Comparison of ENCODE assay signal across 8 cellular contexts in the genomic region with DNA sequence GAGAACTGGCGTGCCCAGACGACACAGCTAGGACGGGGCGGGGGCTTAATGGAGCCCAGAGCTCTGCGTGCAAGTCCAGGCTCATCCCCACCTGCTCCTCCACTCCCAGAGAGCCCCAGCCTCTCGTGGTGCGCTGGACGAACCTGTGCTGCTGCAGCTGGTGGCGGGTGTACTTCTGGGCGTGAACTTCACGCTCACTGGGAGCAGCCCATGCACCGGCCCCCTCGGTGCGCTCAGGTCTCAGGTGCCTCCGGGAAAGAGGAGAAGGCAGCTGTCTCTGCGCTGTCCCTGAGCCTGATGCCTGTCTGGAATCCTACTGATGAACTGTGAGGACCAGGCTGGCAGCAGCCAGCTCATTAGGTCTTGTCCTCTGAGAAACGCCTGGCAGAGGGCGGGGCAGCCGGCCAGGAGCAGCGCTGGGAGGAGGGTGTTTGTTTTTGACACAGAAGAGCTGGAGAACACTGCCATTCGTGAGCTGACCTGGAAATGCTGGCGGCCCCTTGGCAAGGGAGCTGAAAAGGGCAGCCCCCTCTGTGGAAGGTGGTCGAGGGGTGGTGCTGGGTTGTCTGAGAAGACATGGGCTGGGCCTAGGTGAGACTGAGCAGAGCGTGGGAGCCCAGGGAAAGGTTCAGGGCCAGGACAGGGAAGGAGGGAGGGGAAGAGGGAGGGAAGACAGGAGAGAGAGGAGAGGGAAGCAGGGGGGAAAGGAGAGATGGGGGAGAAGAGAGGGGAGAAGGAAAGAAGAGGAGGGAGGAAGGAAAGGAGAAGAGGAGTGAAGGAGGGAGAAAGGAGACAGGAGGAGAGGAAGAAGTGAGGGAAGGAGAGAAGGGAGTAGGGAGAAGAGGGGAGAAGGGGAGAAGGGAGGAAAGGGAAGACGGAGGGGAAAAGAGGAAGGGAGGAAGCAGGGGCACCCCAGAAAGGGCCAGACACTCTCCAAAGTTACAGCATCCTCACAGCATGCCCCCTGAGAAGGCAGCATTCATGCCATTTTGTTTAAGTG. TPM values are rescaled to one million over a fixed set of nuclear protein-coding genes. Genes with fewer than 3 reads are reported as not detected.
DNase-seq lines count a peak whose midpoint lies in the region; ATAC-seq and TF ChIP-seq lines count a peak whose summit lies in the region.

No MANE protein-coding gene starts in this region.

- no peaks in the 10 kb centered on the region for H3K9me2 ChIP-seq in PC-3 (replicated peaks; ENCODE audit: low read length)

- intact Hi-C loops in PC-3 (cut with micrococcal nuclease): loop anchor here (2.0 kb wide), 1 partner anchor 31 kb away; no protein-coding TSS in a partner anchor
- intact Hi-C loops in stomach (cut with DNase I; ENCODE audit: low total_unique reads): no loop called here
- intact Hi-C loops in activated T-helper 1 cell treated with anti-CD3 and anti-CD28 coated beads, Interleukin-12 subunit alpha, Interleukin-12 subunit beta, Interleukin-2, Interleukin-4 antibody, amounts not matched to agents 30 ng/mL and 10 ng/mL and 1 ng/mL, durations not matched to agents 14 hours and 24 hours and 36 hours (cut with micrococcal nuclease): no loop called here

- H3F3A ChIP-seq in PC-3 (ENCODE audit: low read length, unreplicated experiment): no peaks in the 10 kb centered on the region

- H3K4me3 Mint-ChIP-seq in activated T-helper 1 cell treated with anti-CD3 and anti-CD28 coated beads, Interleukin-12 subunit alpha, Interleukin-12 subunit beta, Interleukin-2, Interleukin-4 antibody, amounts not matched to agents 30 ng/mL and 10 ng/mL and 1 ng/mL, durations not matched to agents 14 hours and 24 hours and 36 hours: no peak overlapping the region

- H3K27me3 ChIP-seq in PC-3 (ENCODE audit: low read length): no peaks in the 10 kb centered on the region
- H3K27me3 ChIP-seq in iPS-18a (ENCODE audit: control insufficient read depth, insufficient read depth, low read length): peaks cover 22% of the 10 kb centered on the region
- no peaks in the 10 kb centered on the region for H3K27me3 ChIP-seq in stomach
- H3K27me3 ChIP-seq in effector memory CD4-positive, alpha-beta T cell (replicated peaks; ENCODE audit: control insufficient read depth, insufficient read depth, low read length, poor library complexity, severe bottlenecking): no peaks in the 10 kb centered on the region

- TF ChIP-seq CTCF in PC-3 (conservative IDR thresholded peaks at IDR 0.05; ENCODE audit: low read depth, low read length) (no peak), stomach (IDR thresholded peaks at IDR 0.05) (no peak)

- peaks cover 21% of the 10 kb centered on the region for H3K4me1 ChIP-seq in PC-3 (ENCODE audit: insufficient read depth, low read length)
- peaks cover 21% of the 10 kb centered on the region for H3K4me1 ChIP-seq in iPS-18a (ENCODE audit: control insufficient read depth, low read depth, low read length)
- peaks cover 27 to 54% (median 42%) of the 10 kb centered on the region in 4 donors for H3K4me1 ChIP-seq in stomach
- H3K4me1 ChIP-seq in effector memory CD4-positive, alpha-beta T cell (ENCODE audit: control insufficient read depth, insufficient read depth, low read length, poor library complexity, severe bottlenecking): no peaks in the 10 kb centered on the region

- no peaks in the 10 kb centered on the region for H3K4me1 Mint-ChIP-seq in activated T-helper 1 cell treated with anti-CD3 and anti-CD28 coated beads, Interleukin-12 subunit alpha, Interleukin-12 subunit beta, Interleukin-2, Interleukin-4 antibody, amounts not matched to agents 30 ng/mL and 10 ng/mL and 1 ng/mL, durations not matched to agents 14 hours and 24 hours and 36 hours (ENCODE audit: low read depth)

- H3K27ac ChIP-seq in PC-3 (ENCODE audit: low read length) (0 out of 2 replicates have a peak overlapping the region, but pooled peaks have one; percentile 14), iPS-18a (ENCODE audit: low read length) (no peak overlapping the region), stomach (peak overlapping the region in 3 of 5 donors; percentile 47 to 65 (median 61))
- no peak overlapping the region for H3K27ac ChIP-seq in effector memory CD4-positive, alpha-beta T cell (ENCODE audit: insufficient read depth, low read length, poor library complexity, severe bottlenecking)

- CTCF ChIA-PET in PC-3 (lab: Charles Lee): interaction anchor here (0.6 kb wide), 3 partner anchors 52 to 334 kb away, joined by 3 to 9 read pairs (median 3); no protein-coding TSS in a partner anchor

- no peaks in the 10 kb centered on the region for H3K79me2 ChIP-seq in PC-3 (ENCODE audit: low read length)

- peak overlapping the region; percentile 86 for H2AFZ ChIP-seq in PC-3 (ENCODE audit: low read length)

- no peak for TF ChIP-seq EP300 in stomach (IDR thresholded peaks at IDR 0.05)

- no peaks in the 10 kb centered on the region for H4K20me1 ChIP-seq in PC-3 (ENCODE audit: low read length)

- DNase-seq in HT1080 (ENCODE audit: low read depth): peak; percentile 19
- DNase-seq in PC-3: peak; percentile 67
- peak; percentile 84 for DNase-seq in stomach
- DNase-seq in effector memory CD4-positive, alpha-beta T cell: no peak
- DNase-seq in activated T-helper 1 cell treated with anti-CD3 and anti-CD28 coated beads, Interleukin-12 subunit alpha, Interleukin-12 subunit beta, Interleukin-2, Interleukin-4 antibody, amounts not matched to agents 30 ng/mL and 10 ng/mL and 1 ng/mL, durations not matched to agents 14 hours and 24 hours and 36 hours (ENCODE audit: low spot score): no peak
- DNase-seq in GM19238 (ENCODE audit: insufficient read length, low spot score): no peak

- H3K36me3 ChIP-seq in PC-3 (ENCODE audit: low read depth, low read length) (no peaks in the 10 kb centered on the region), iPS-18a (ENCODE audit: control insufficient read depth, low read depth, low read length) (no peaks in the 10 kb centered on the region), stomach (no peaks in the 10 kb centered on the region)
- no peaks in the 10 kb centered on the region for H3K36me3 ChIP-seq in effector memory CD4-positive, alpha-beta T cell (ENCODE audit: control insufficient read depth, insufficient read depth, low read length)

- no peaks in the 10 kb centered on the region for H3K27me3 Mint-ChIP-seq in activated T-helper 1 cell treated with anti-CD3 and anti-CD28 coated beads, Interleukin-12 subunit alpha, Interleukin-12 subunit beta, Interleukin-2, Interleukin-4 antibody, amounts not matched to agents 30 ng/mL and 10 ng/mL and 1 ng/mL, durations not matched to agents 14 hours and 24 hours and 36 hours (ENCODE audit: insufficient read depth)

- H3K4me3 ChIP-seq in PC-3 (ENCODE audit: low read length) (peak overlapping the region; percentile 52), iPS-18a (ENCODE audit: low read length) (peak overlapping the region; percentile 10), stomach (peak overlapping the region in 3 of 4 donors; percentile 12 to 27 (median 16))
- no peak overlapping the region for H3K4me3 ChIP-seq in effector memory CD4-positive, alpha-beta T cell (ENCODE audit: insufficient read depth, low read depth, low read length, poor library complexity, severe bottlenecking)

- H3K9ac ChIP-seq in PC-3 (ENCODE audit: low read length): 0 out of 2 replicates have a peak overlapping the region, but pooled peaks have one; percentile 19
- H3K9ac ChIP-seq in iPS-18a (ENCODE audit: low read length): no peak overlapping the region

- peak overlapping the region; percentile 84 for H3K4me2 ChIP-seq in PC-3 (ENCODE audit: low read length)

- H3K9me3 ChIP-seq in PC-3 (ENCODE audit: low read length) (no peaks in the 10 kb centered on the region), iPS-18a (ENCODE audit: control insufficient read depth, low read depth, low read length) (no peaks in the 10 kb centered on the region), stomach (no peaks in the 10 kb centered on the region)
- H3K9me3 ChIP-seq in effector memory CD4-positive, alpha-beta T cell (ENCODE audit: control insufficient read depth, low read length): no peaks in the 10 kb centered on the region

- TF ChIP-seq POLR2A in stomach (IDR thresholded peaks at IDR 0.05): no peak

- 24 to 53% (median 29%) methylated on average over 7 to 25 of the region's 25 CpGs for WGBS in stomach, 5 donors

- no peaks in the 10 kb centered on the region for H3K9me3 Mint-ChIP-seq in activated T-helper 1 cell treated with anti-CD3 and anti-CD28 coated beads, Interleukin-12 subunit alpha, Interleukin-12 subunit beta, Interleukin-2, Interleukin-4 antibody, amounts not matched to agents 30 ng/mL and 10 ng/mL and 1 ng/mL, durations not matched to agents 14 hours and 24 hours and 36 hours

- peak; percentile 83 for ATAC-seq in PC-3
- no peak for ATAC-seq in HG02973 (IDR thresholded peaks at IDR 0.05; ENCODE audit: unreplicated experiment)

- no peak overlapping the region for H3K27ac Mint-ChIP-seq in activated T-helper 1 cell treated with anti-CD3 and anti-CD28 coated beads, Interleukin-12 subunit alpha, Interleukin-12 subunit beta, Interleukin-2, Interleukin-4 antibody, amounts not matched to agents 30 ng/mL and 10 ng/mL and 1 ng/mL, durations not matched to agents 14 hours and 24 hours and 36 hours

- no peaks in the 10 kb centered on the region for H3K36me3 Mint-ChIP-seq in activated T-helper 1 cell treated with anti-CD3 and anti-CD28 coated beads, Interleukin-12 subunit alpha, Interleukin-12 subunit beta, Interleukin-2, Interleukin-4 antibody, amounts not matched to agents 30 ng/mL and 10 ng/mL and 1 ng/mL, durations not matched to agents 14 hours and 24 hours and 36 hours (ENCODE audit: low read depth)

- BruUV-seq in PC-3 (replicated peaks; lab: Mats Ljungman, UMichigan): no TSS peak

- POLR2A ChIA-PET in PC-3 (lab: Charles Lee; ENCODE audit: unreplicated experiment): interaction anchor here (0.6 kb wide), 3 partner anchors 30 to 109 kb away, joined by 3 to 4 read pairs (median 3); no protein-coding TSS in a partner anchor

RNA-seq across cellular contexts. Expression of a gene that starts 53.5 kb away (rescaled TPM):
- total RNA-seq in HT1080 (2014; rRNA removed; shearing (Covaris generic)): 32.6 and 38.2 TPM in 2 replicates
- polyA plus RNA-seq in HT1080 (2015; cell fraction: cytosol; rRNA removed): 15.1 and 17.2 TPM in 2 replicates
- 41.0 and 45.0 TPM in 2 replicates for polyA plus RNA-seq in HT1080 (2015; cell fraction: nucleus; rRNA removed)
- total RNA-seq in PC-3 (2014; rRNA removed): 71.4 and 72.3 TPM in 2 replicates
- 100 to 1,000 TPM in 1 of 5 donors, 10 to 100 TPM in 4; 30.1 to 105 (median 86.9) TPM for total RNA-seq in stomach
- polyA plus RNA-seq in stomach: 10 to 100 TPM in 2 of 3 donors, 1 to 10 TPM in 1; 10.0 to 40.6 (median 25.8) TPM
- total RNA-seq in activated T-helper 1 cell treated with anti-CD3 and anti-CD28 coated beads, Interleukin-12 subunit alpha, Interleukin-12 subunit beta, Interleukin-2, Interleukin-4 antibody, amounts not matched to agents 30 ng/mL and 10 ng/mL and 1 ng/mL, durations not matched to agents 14 hours and 24 hours and 36 hours: 4.1 and 5.8 TPM in 2 replicates

Comparison
In these comparisons a context has a peak if more than half of its experiments do, and no peak if none do; other contexts are left out.
1. DNase-seq: peak in HT1080 (single experiment), PC-3 (single experiment) and stomach (single experiment); none in effector memory CD4-positive, alpha-beta T cell (0 of 3), activated T-helper 1 cell treated with anti-CD3 and anti-CD28 coated beads, Interleukin-12 subunit alpha, Interleukin-12 subunit beta, Interleukin-2, Interleukin-4 antibody, amounts not matched to agents 30 ng/mL and 10 ng/mL and 1 ng/mL, durations not matched to agents 14 hours and 24 hours and 36 hours (single experiment) and GM19238 (single experiment).
2. H3K27ac ChIP-seq: peak in PC-3 (single experiment) and stomach (3 of 5); none in iPS-18a (single experiment) and effector memory CD4-positive, alpha-beta T cell (single experiment).